In genomic region chr7:129828078-129828762, GRCh38 we compare ENCODE assay signal across 14 cellular contexts.
"Had no signal": no experiment of that assay in that cellular context is flagged by ENCODE, and none has a peak within 500 bp of the region (broad histone marks: within the 10 kb centered on the region; RNA-seq: fewer than 3 reads in every experiment).

No MANE protein-coding gene starts in this region.

- H3K27ac Mint-ChIP-seq: activated CD4-positive, alpha-beta T cell treated with anti-CD3 and anti-CD28 coated beads, Interleukin-2, amount 10 ng/mL, durations not matched to agents 24 days and 14 days; activated T-cell treated with anti-CD3 and anti-CD28 coated beads, Interleukin-2, amount 50 U/mL, for 72 hours; stimulated activated naive CD8-positive, alpha-beta T cell treated with anti-CD3 and anti-CD28 coated beads, Interleukin-15, amount 100 ng/mL, for 72 hours had no signal

- DNase-seq: activated CD4-positive, alpha-beta T cell treated with anti-CD3 and anti-CD28 coated beads, Interleukin-2, amount 10 ng/mL, durations not matched to agents 24 days and 14 days; activated CD8-positive, alpha-beta memory T cell treated with anti-CD3 and anti-CD28 coated beads, Interleukin-2, amount 50 U/mL, for 48 hours; activated effector memory CD4-positive, alpha-beta T cell treated with anti-CD3 and anti-CD28 coated beads, Interleukin-2, amount 50 U/mL, for 16 hours; activated naive CD4-positive, alpha-beta T cell treated with anti-CD3 and anti-CD28 coated beads, Interleukin-2, amount 50 U/mL, for 16 hours; activated T-cell treated with anti-CD3 and anti-CD28 coated beads, Interleukin-2, amount 50 U/mL, for 72 hours; foreskin keratinocyte; hypothalamus; islet precursor cell; left lung; psoas muscle; stimulated activated naive CD8-positive, alpha-beta T cell treated with anti-CD3 and anti-CD28 coated beads, Interleukin-15, amount 100 ng/mL, for 72 hours; T1000 had no signal

- H3K27me3 ChIP-seq: foreskin keratinocyte, left lung had no signal

- H3K4me3 ChIP-seq: left lung, psoas muscle, skin epidermis had no signal

- H3K9me3 ChIP-seq: left lung, psoas muscle had no signal

- H3K9me3 Mint-ChIP-seq: activated CD4-positive, alpha-beta T cell treated with anti-CD3 and anti-CD28 coated beads, Interleukin-2, amount 10 ng/mL, durations not matched to agents 24 days and 14 days; activated T-cell treated with anti-CD3 and anti-CD28 coated beads, Interleukin-2, amount 50 U/mL, for 72 hours; stimulated activated naive CD8-positive, alpha-beta T cell treated with anti-CD3 and anti-CD28 coated beads, Interleukin-15, amount 100 ng/mL, for 72 hours had no signal

- ATAC-seq: activated T-cell treated with anti-CD3 and anti-CD28 coated beads, Interleukin-2, amount 50 U/mL, for 72 hours; foreskin keratinocyte; psoas muscle; right cardiac atrium; stimulated activated naive CD8-positive, alpha-beta T cell treated with anti-CD3 and anti-CD28 coated beads, Interleukin-15, amount 100 ng/mL, for 72 hours had no signal

- H3K27me3 Mint-ChIP-seq: activated CD4-positive, alpha-beta T cell treated with anti-CD3 and anti-CD28 coated beads, Interleukin-2, amount 10 ng/mL, durations not matched to agents 24 days and 14 days; stimulated activated naive CD8-positive, alpha-beta T cell treated with anti-CD3 and anti-CD28 coated beads, Interleukin-15, amount 100 ng/mL, for 72 hours had no signal

- H3K27ac ChIP-seq: foreskin keratinocyte, skin epidermis had no signal

- H3K4me3 Mint-ChIP-seq: activated CD4-positive, alpha-beta T cell treated with anti-CD3 and anti-CD28 coated beads, Interleukin-2, amount 10 ng/mL, durations not matched to agents 24 days and 14 days; activated T-cell treated with anti-CD3 and anti-CD28 coated beads, Interleukin-2, amount 50 U/mL, for 72 hours; stimulated activated naive CD8-positive, alpha-beta T cell treated with anti-CD3 and anti-CD28 coated beads, Interleukin-15, amount 100 ng/mL, for 72 hours had no signal
